In genomic region chr1:41843378-41843777, GRCh38 we compare ENCODE assay signal across 16 cellular contexts.
DNase-seq lines count a peak whose midpoint lies in the region; ATAC-seq and TF ChIP-seq lines count a peak whose summit lies in the region.
"Had no signal": no experiment of that assay in that cellular context is flagged by ENCODE, and none has a peak within 500 bp of the region (broad histone marks: within the 10 kb centered on the region; RNA-seq: fewer than 3 reads in every experiment).

No MANE protein-coding gene starts in this region.

- H3K4me1 ChIP-seq in SJSA1 (replicated peaks), result peaks cover 40% of the 10 kb centered on the region
- H3K4me1 ChIP-seq: right lobe of liver, vagina had no signal

- ATAC-seq in omental fat pad (ENCODE audit: low FRiP score), result peak; percentile 21
- ATAC-seq: activated T-cell treated with anti-CD3 and anti-CD28 coated beads, Interleukin-2, amount 50 U/mL, for 4 hours; right lobe of liver; stimulated activated naive B cell treated with anti-CD40 and anti-IgM and Interleukin-4, amounts not matched to agents 10 μg/mL and 1 μg/mL and 100 μg/mL, for 72 hours had no signal

- H3K36me3 ChIP-seq in SJSA1, result no peaks in the 10 kb centered on the region
- H3K36me3 ChIP-seq: right lobe of liver, vagina had no signal

- no peaks in the 10 kb centered on the region for H3K9me3 ChIP-seq in SJSA1 (replicated peaks)
- H3K9me3 ChIP-seq: right lobe of liver, vagina had no signal

- no peak for TF ChIP-seq CTCF in omental fat pad (IDR thresholded peaks at IDR 0.05)

- DNase-seq in GM03348 (ENCODE audit: low spot score), result peak; percentile 63
- peak in 1 of 2 experiments; percentile 58 for DNase-seq in SJSA1 (ENCODE audit: low read depth in 1 of 2, low spot score in 2 of 2)
- DNase-seq in fibroblast of gingiva (ENCODE audit: low read depth), result peak; percentile 21
- DNase-seq in omental fat pad (ENCODE audit: low spot score), result no peak
- DNase-seq in NCI-H510A treated with DMSO at 0.1 percent for 48 hours (lab: John Stamatoyannopoulos, UW), result no peak
- DNase-seq in cortex of kidney (lab: John Stamatoyannopoulos, UW), result no peak
- DNase-seq in SW 1271 (lab: John Stamatoyannopoulos, UW), result no peak
- no peak for DNase-seq in nucleus accumbens (lab: John Stamatoyannopoulos, UW)
- DNase-seq: activated CD4-positive, alpha-beta T cell treated with anti-CD3 and anti-CD28 coated beads, Interleukin-2, amount 10 ng/mL, durations not matched to agents 7 days and 5 days; activated T-cell treated with anti-CD3 and anti-CD28 coated beads, Interleukin-2, amount 50 U/mL, for 4 hours; NCI-H1694; right lobe of liver; stimulated activated naive B cell treated with anti-CD40 and anti-IgM and Interleukin-4, amounts not matched to agents 10 μg/mL and 1 μg/mL and 100 μg/mL, for 72 hours had no signal

- no peak overlapping the region for H3K4me3 ChIP-seq in SJSA1
- H3K4me3 ChIP-seq: hepatocyte, right lobe of liver, vagina had no signal

- H3K27ac ChIP-seq in SJSA1, result peak overlapping the region; percentile 7
- H3K27ac ChIP-seq: C4-2B, hepatocyte, right lobe of liver, vagina had no signal

- no peaks in the 10 kb centered on the region for H3K27me3 ChIP-seq in SJSA1 (replicated peaks)
- H3K27me3 ChIP-seq: hepatocyte, right lobe of liver, vagina had no signal

Comparison
In these comparisons a context has a peak if more than half of its experiments do, and no peak if none do; other contexts are left out.
1. DNase-seq: peak in GM03348 (single experiment) and fibroblast of gingiva (single experiment); none in omental fat pad (single experiment), NCI-H510A treated with DMSO at 0.1 percent for 48 hours (single experiment), cortex of kidney (single experiment), SW 1271 (0 of 2) and nucleus accumbens (0 of 56).